Comparison of ENCODE assay signal across 1 cellular context in the genomic region with DNA sequence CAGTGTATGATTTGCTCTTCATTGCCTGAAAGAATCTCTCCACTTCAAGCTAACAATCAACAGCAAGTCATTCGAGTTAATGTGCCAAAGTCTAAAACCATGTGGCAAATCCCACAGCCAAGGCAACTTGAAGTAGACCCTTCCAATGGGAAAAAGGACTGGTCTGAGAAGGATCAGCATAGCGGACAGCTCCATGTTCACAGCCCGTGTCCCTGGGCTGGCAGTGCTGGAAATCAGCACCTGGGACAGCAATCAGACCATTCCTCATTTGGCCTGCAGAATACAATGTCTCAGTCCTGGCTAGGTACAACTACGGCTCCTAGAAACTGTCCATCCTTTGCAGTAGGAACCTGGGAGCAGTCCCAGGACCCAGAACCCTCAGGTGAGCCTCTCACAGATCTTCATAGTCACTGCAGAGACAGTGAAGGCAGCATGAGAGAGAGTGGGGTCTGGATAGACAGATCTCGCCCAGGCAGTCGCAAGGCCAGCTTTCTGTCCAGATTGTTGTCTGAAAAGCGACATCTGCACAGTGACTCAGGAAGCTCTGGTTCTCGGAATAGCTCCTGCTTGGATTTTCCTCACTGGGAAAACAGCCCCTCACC.
TF ChIP-seq lines count a peak whose summit lies in the region.

No MANE protein-coding gene starts in this region.

TF ChIP-seq in endothelial cell of umbilical vein, 7 proteins besides CTCF, POLR2A, EP300 and RAD21:
- no peak for TF ChIP-seq EZH2 (IDR thresholded peaks at IDR 0.05; ENCODE audit: borderline replicate concordance, low read depth, low read length, severe bottlenecking)
- TF ChIP-seq POLR2AphosphoS5 (IDR thresholded peaks at IDR 0.05; ENCODE audit: insufficient read depth, low read depth, low read length) = no peak
- TF ChIP-seq MAX (IDR thresholded peaks at IDR 0.05; ENCODE audit: insufficient read depth, insufficient read length) = no peak
- no peak for TF ChIP-seq MYC (IDR thresholded peaks at IDR 0.05; ENCODE audit: low read depth, low read length)
- no peak for TF ChIP-seq GATA2 (IDR thresholded peaks at IDR 0.05; ENCODE audit: insufficient read depth, insufficient read length, low read depth, low read length)
- no peak for TF ChIP-seq JUN (IDR thresholded peaks at IDR 0.05; ENCODE audit: borderline replicate concordance, insufficient read depth, insufficient read length, low read depth)
- TF ChIP-seq FOS (IDR thresholded peaks at IDR 0.05; ENCODE audit: borderline replicate concordance, insufficient read depth, low read length) = no peak
TF ChIP-seq in endothelial cell of umbilical vein: peak in this region for 0.
